ENCODE assay signal across 8 cellular contexts in the genomic region with DNA sequence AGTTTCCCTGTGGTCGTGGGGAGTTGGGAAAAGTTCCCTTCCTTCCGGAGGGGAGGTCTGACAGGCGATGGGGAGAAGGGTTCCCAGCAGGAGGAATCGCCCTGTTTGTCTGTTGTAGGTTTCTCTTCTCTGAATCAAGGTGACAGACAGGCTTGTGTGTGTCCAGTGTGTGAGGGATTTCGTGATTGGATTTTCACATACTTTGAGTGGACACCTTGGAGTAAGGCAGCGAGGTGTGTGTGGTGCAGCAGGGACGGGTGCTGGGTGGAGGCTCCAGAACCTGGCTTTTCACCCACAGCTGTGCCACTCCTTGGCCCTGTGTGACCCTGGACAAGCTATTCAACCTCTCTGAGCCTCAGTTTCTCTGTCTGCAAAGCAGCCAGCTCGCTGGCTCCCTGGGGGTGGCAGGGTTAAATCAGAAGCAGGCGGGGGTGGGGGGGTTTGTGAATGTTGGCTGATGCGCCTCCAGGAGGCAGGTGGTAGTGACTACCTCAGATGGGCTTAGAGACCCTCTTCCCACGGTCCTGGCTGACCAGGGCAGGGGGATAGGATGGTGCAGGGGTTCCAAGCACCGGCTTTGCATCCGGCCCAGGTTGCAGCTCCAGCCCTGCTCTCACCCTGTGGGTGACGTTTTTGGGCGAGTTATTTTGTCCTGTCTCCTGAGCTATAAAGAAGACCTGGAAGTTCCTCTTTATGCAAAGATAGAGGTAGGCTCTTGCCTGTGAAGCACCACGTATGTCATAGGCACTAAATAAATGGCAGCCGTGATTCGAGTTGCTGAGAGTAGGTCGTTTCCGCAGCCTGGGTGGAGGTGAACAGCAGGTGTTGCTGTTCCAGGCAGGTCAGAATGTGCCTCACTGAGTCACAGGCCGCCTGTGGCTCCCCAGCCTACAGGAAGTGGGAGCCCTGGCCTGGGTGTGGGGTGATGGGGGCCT. TPM values are rescaled to one million over a fixed set of nuclear protein-coding genes. Genes with fewer than 3 reads are reported as not detected.
DNase-seq lines count a peak whose midpoint lies in the region; ATAC-seq and TF ChIP-seq lines count a peak whose summit lies in the region.

No MANE protein-coding gene starts in this region.

- H4K91ac ChIP-seq in mesenchymal stem cell (ENCODE audit: low read length) = no peak overlapping the region

- 41% methylated on average over 19 of the region's 21 CpGs for WGBS in mesenchymal stem cell

- peak overlapping the region in 1 of 2 experiments; percentile 57 for H3K23ac ChIP-seq in mesenchymal stem cell (ENCODE audit: low read length in 2 of 2)

- no peak overlapping the region for H4K8ac ChIP-seq in mesenchymal stem cell (ENCODE audit: low read length)

- peak overlapping the region; percentile 48 for H2BK5ac ChIP-seq in mesenchymal stem cell (ENCODE audit: low read depth, low read length, poor library complexity, severe bottlenecking)

- H3K4me3 Mint-ChIP-seq in chondrocyte (ENCODE audit: unreplicated experiment) = peak overlapping the region; percentile 70

- H3K18ac ChIP-seq in mesenchymal stem cell (ENCODE audit: low read depth in 1 of 2, low read length in 2 of 2) = peak overlapping the region; percentile 24 to 79

- H3K27me3 ChIP-seq in mesenchymal stem cell (ENCODE audit: control insufficient read depth in 1 of 2, insufficient read depth in 1 of 2, low read length in 2 of 2) (no peaks in the 10 kb centered on the region), vagina (no peaks in the 10 kb centered on the region)

- H2AK5ac ChIP-seq in mesenchymal stem cell (ENCODE audit: low read length, severe bottlenecking) = no peak overlapping the region

- H2AFZ ChIP-seq in mesenchymal stem cell (ENCODE audit: low read depth, low read length) = no peak overlapping the region

- peak overlapping the region; percentile 64 to 95 for H3K4me3 ChIP-seq in mesenchymal stem cell (ENCODE audit: insufficient read depth in 1 of 2, low read depth in 1 of 2, low read length in 2 of 2)
- H3K4me3 ChIP-seq in vagina = peak overlapping the region; percentile 50 to 74

- H3K9me3 ChIP-seq in mesenchymal stem cell (ENCODE audit: control insufficient read depth, low read length) = no peaks in the 10 kb centered on the region
- no peaks in the 10 kb centered on the region for H3K9me3 ChIP-seq in vagina

- peak overlapping the region; percentile 96 for H3K9ac ChIP-seq in mesenchymal stem cell (ENCODE audit: low read length)

- no peaks in the 10 kb centered on the region for H3K79me1 ChIP-seq in mesenchymal stem cell (replicated peaks; ENCODE audit: low read length, poor library complexity, severe bottlenecking)

- peak; percentile 19 to 40 for ATAC-seq in activated naive CD4-positive, alpha-beta T cell treated with anti-CD3 and anti-CD28 coated beads, Interleukin-2, amount 50 U/mL, for 72 hours

- no peak for DNase-seq in activated naive CD4-positive, alpha-beta T cell treated with anti-CD3 and anti-CD28 coated beads, Interleukin-2, amount 50 U/mL, for 72 hours (ENCODE audit: low spot score in 2 of 2)
- DNase-seq in activated naive CD4-positive, alpha-beta T cell treated with Interleukin-2 at 50 U/mL for 16 hours = no peak
- DNase-seq in chondrocyte (ENCODE audit: low spot score) = no peak
- DNase-seq in mesenchymal stem cell = no peak
- DNase-seq in vagina (ENCODE audit: extremely low spot score in 2 of 2) = no peak
- no peak for DNase-seq in GDM1 (lab: John Stamatoyannopoulos, UW)
- no peak for DNase-seq in AG20443 (ENCODE audit: low spot score)
- no peak for DNase-seq in GM13976 (ENCODE audit: low spot score)

- peak overlapping the region in 1 of 2 experiments; percentile 29 for H3K4ac ChIP-seq in mesenchymal stem cell (ENCODE audit: low read depth in 1 of 2, low read length in 2 of 2)

- peaks cover 14% of the 10 kb centered on the region for H3K4me1 Mint-ChIP-seq in chondrocyte (ENCODE audit: low read depth)

- H3K27ac Mint-ChIP-seq in activated naive CD4-positive, alpha-beta T cell treated with anti-CD3 and anti-CD28 coated beads, Interleukin-2, amount 50 U/mL, for 72 hours = no peak overlapping the region
- peak overlapping the region; percentile 57 for H3K27ac Mint-ChIP-seq in chondrocyte (ENCODE audit: unreplicated experiment)

- H2BK12ac ChIP-seq in mesenchymal stem cell (ENCODE audit: low read length in 2 of 2) = peak overlapping the region in 1 of 2 experiments; percentile 45

- TF ChIP-seq POLR2A in vagina (IDR thresholded peaks at IDR 0.05) = no peak

- H3K36me3 Mint-ChIP-seq in activated naive CD4-positive, alpha-beta T cell treated with anti-CD3 and anti-CD28 coated beads, Interleukin-2, amount 50 U/mL, for 72 hours = peaks cover 0 to 5% of the 10 kb centered on the region in 2 donors
- H3K36me3 Mint-ChIP-seq in chondrocyte (ENCODE audit: low read depth) = no peaks in the 10 kb centered on the region

- H2BK120ac ChIP-seq in mesenchymal stem cell (ENCODE audit: low read depth, low read length) = no peak overlapping the region

- H3K27me3 Mint-ChIP-seq in chondrocyte (ENCODE audit: low read depth) = peaks cover 16% of the 10 kb centered on the region

- intact Hi-C loops in vagina (cut with DNase I) = no loop called here

- H3K36me3 ChIP-seq in mesenchymal stem cell (ENCODE audit: control insufficient read depth in 1 of 2, insufficient read depth in 2 of 2, low read depth in 1 of 2, low read length in 2 of 2) (peaks cover 11 to 42% of the 10 kb centered on the region in 2 experiments), vagina (no peaks in the 10 kb centered on the region)

- H3K4me1 ChIP-seq in mesenchymal stem cell (ENCODE audit: control insufficient read depth, insufficient read depth, low read depth, low read length) (peaks cover 28% of the 10 kb centered on the region), vagina (peaks cover 60% of the 10 kb centered on the region)

- H3K4me2 ChIP-seq in mesenchymal stem cell (ENCODE audit: low read length, poor library complexity, severe bottlenecking) = peak overlapping the region; percentile 60

- TF ChIP-seq CTCF in chondrocyte (IDR thresholded peaks at IDR 0.05) = no peak
- no peak for TF ChIP-seq CTCF in vagina (IDR thresholded peaks at IDR 0.05)
- no peak for TF ChIP-seq CTCF in GM13976 (IDR thresholded peaks at IDR 0.05; ENCODE audit: borderline replicate concordance, control extremely low read depth, extremely low read depth, insufficient read depth, missing control alignments)

- no peak overlapping the region for H2BK15ac ChIP-seq in mesenchymal stem cell (ENCODE audit: low read depth, poor library complexity, severe bottlenecking)

- in situ Hi-C loops in GM13976 (cut with MboI; ENCODE audit: low sequenced_read_pairs, unreplicated experiment) = no loop called here

- H3K14ac ChIP-seq in mesenchymal stem cell (ENCODE audit: low read length in 2 of 2) = no peak overlapping the region

- H3K27ac ChIP-seq in mesenchymal stem cell (ENCODE audit: low read length, poor library complexity, severe bottlenecking) (peak overlapping the region; percentile 69), vagina (peak overlapping the region; percentile 95)

- no peaks in the 10 kb centered on the region for H3K9me3 Mint-ChIP-seq in activated naive CD4-positive, alpha-beta T cell treated with anti-CD3 and anti-CD28 coated beads, Interleukin-2, amount 50 U/mL, for 72 hours
- no peaks in the 10 kb centered on the region for H3K9me3 Mint-ChIP-seq in chondrocyte (ENCODE audit: low read depth)

RNA-seq across cellular contexts. Expression of gene BDKRB2, which starts 0.7 kb away (rescaled TPM):
- total RNA-seq in activated naive CD4-positive, alpha-beta T cell treated with anti-CD3 and anti-CD28 coated beads, Interleukin-2, amount 50 U/mL, for 72 hours = under 1 TPM in 1 of 2 donors, not detected in 1; 0.08 TPM
- total RNA-seq in chondrocyte = 0.21 to 0.29 TPM (median 0.27 TPM) in 3 replicates
- 16.1 TPM for polyA plus RNA-seq in mesenchymal stem cell (2013, experiment 1 of 2)
- polyA plus RNA-seq in mesenchymal stem cell (2013, experiment 2 of 2) = 16.1 TPM
- total RNA-seq in vagina = 23.3 TPM

RNA-seq across cellular contexts. Expression of gene BDKRB1, which starts 50.7 kb away (rescaled TPM):
- not detected for total RNA-seq in activated naive CD4-positive, alpha-beta T cell treated with anti-CD3 and anti-CD28 coated beads, Interleukin-2, amount 50 U/mL, for 72 hours
- total RNA-seq in chondrocyte (not detected in 3 replicates), vagina (2.5 TPM)
- polyA plus RNA-seq in mesenchymal stem cell (2013, experiment 1 of 2) = 18.7 TPM
- polyA plus RNA-seq in mesenchymal stem cell (2013, experiment 2 of 2) = 18.7 TPM

Comparison
In these comparisons a context has a peak if more than half of its experiments do, and no peak if none do; other contexts are left out.
1. RNA of gene BDKRB2, which starts 0.7 kb away (total RNA-seq): 23.3 TPM in vagina (single experiment); 0.21 to 0.29 TPM in chondrocyte and 0.08 TPM in activated naive CD4-positive, alpha-beta T cell treated with anti-CD3 and anti-CD28 coated beads, Interleukin-2, amount 50 U/mL, for 72 hours; every median in the first group is over 10 times any median in the second.